8 cellular contexts compared by ENCODE assay signal in the genomic region with DNA sequence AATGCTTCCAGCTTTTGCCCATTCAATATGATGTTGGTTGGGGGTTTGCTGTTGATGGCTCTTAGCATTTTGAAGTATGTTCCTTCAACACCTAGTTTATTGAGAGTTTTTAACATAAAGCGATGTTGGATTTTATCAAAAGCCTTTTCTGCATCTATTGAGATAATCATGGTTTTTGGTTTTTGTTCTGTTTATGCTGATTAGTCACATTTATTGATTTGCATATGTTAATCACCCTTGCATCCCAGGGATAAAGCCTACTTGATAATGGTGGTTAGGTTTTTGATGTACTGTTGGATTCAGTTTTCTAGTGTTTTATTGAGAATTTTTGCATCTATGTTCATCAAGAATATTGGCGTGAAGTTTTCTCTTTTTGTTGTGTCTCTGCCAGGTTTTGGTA. TPM values are rescaled to one million over a fixed set of nuclear protein-coding genes. Genes with fewer than 3 reads are reported as not detected.
"Had no signal": no experiment of that assay in that cellular context is flagged by ENCODE, and none has a peak within 500 bp of the region (broad histone marks: within the 10 kb centered on the region; RNA-seq: fewer than 3 reads in every experiment).

No MANE protein-coding gene starts in this region.

- FAIRE-seq: HTR-8/SVneo had no signal

- H3K27ac Mint-ChIP-seq: IgD-negative memory B cell had no signal

- H3K4me1 Mint-ChIP-seq: IgD-negative memory B cell had no signal

- H3K4me3 Mint-ChIP-seq: IgD-negative memory B cell had no signal

- H3K4me2 ChIP-seq: KMS-11 had no signal

- H3K9ac ChIP-seq: KMS-11 had no signal

- H3K27ac ChIP-seq: HL-60, KMS-11 had no signal

- DNase-seq: KBM-7, KG1 had no signal

RNA-seq across cellular contexts. Expression of a gene that starts 40.4 kb away (rescaled TPM):
- total RNA-seq: HT-29, HT1080 had no signal
- polyA plus RNA-seq: IgD-negative memory B cell had no signal
